In genomic region chr16:14974656-14975417, GRCh38 we compare ENCODE assay signal across 8 cellular contexts. TPM values are rescaled to one million over a fixed set of nuclear protein-coding genes. Genes with fewer than 3 reads are reported as not detected.
DNase-seq lines count a peak whose midpoint lies in the region; ATAC-seq and TF ChIP-seq lines count a peak whose summit lies in the region.
"Not testable (repeated sequence)": the region's sequence is repeated elsewhere in the genome, so short reads cannot be mapped to it uniquely, and the experiment has no call there.

PDXDC1 (plus strand) TSS chr16:14975026; CDS start chr16:14975200, 174 bp downstream.

- intact Hi-C loops in mucosa of descending colon (cut with DNase I, micrococcal nuclease): not testable (repeated sequence)

- ATAC-seq in GM21576 (IDR thresholded peaks at IDR 0.05; ENCODE audit: unreplicated experiment) (peak; percentile 89), mucosa of descending colon (peak; percentile 93)

- peak; percentile 6 for TF ChIP-seq CTCF in mucosa of descending colon (IDR thresholded peaks at IDR 0.05)

- not testable (repeated sequence) for H3K9me3 ChIP-seq in mucosa of descending colon

- H3K4me1 ChIP-seq in mucosa of descending colon (ENCODE audit: low read depth): peaks cover 32% of the 10 kb centered on the region

- TF ChIP-seq RAD21 in Ishikawa (IDR thresholded peaks at IDR 0.05; ENCODE audit: low read depth): not testable (repeated sequence)

- peak within 1 kb of the TSS; percentile 98 for H3K4me3 ChIP-seq in mucosa of descending colon

- DNase-seq in DMS114 treated with DMSO at 0.1 percent for 48 hours (lab: John Stamatoyannopoulos, UW; ENCODE audit: unreplicated experiment) (peak; percentile 64), OCI-M2 (lab: John Stamatoyannopoulos, UW; ENCODE audit: unreplicated experiment) (peak; percentile 44), activated T-cell treated with anti-CD3 and anti-CD28 coated beads for 4 hours (peak; percentile 96), epithelial cell of prostate (ENCODE audit: low read depth, low spot score) (peak; percentile 43), mucosa of descending colon (peak; percentile 99 to 100 (median 100))
- DNase-seq in stimulated activated CD8-positive, alpha-beta memory T cell treated with anti-CD3 and anti-CD28 coated beads, Interleukin-4, amount 100 ng/mL, for 1 hour (ENCODE audit: low read depth in 2 of 2, low spot score in 1 of 2): peak; percentile 94 to 97

- peak within 1 kb of the TSS; percentile 73 for H3K27ac ChIP-seq in epithelial cell of prostate

- H3K36me3 ChIP-seq in mucosa of descending colon (ENCODE audit: low read depth): not testable (repeated sequence)

- TF ChIP-seq EP300 in Ishikawa (IDR thresholded peaks at IDR 0.05; ENCODE audit: borderline replicate concordance): not testable (repeated sequence)

TF ChIP-seq in Ishikawa, 13 proteins besides CTCF, POLR2A, EP300 and RAD21:
- TF ChIP-seq YY1 (IDR thresholded peaks at IDR 0.05; ENCODE audit: low read depth) (peak; percentile 37; the same call in 1 of the 2 replicates), TAF1 (IDR thresholded peaks at IDR 0.05; ENCODE audit: low read depth) (peak; percentile 71)

RNA-seq across cellular contexts. Expression of gene PDXDC1, which starts in this region (rescaled TPM):
- 100 to 1,000 TPM; 161 to 258 (median 233) TPM for total RNA-seq in mucosa of descending colon

Comparison
In these comparisons a context has a peak if more than half of its experiments do, and no peak if none do; other contexts are left out.
1. Peak in every context shown above with its lines: DNase-seq, ATAC-seq, H3K4me3 ChIP-seq and H3K27ac ChIP-seq.
2. DNase-seq: peak in every context shown above with its lines; median percentile 100 in mucosa of descending colon; 96 in activated T-cell treated with anti-CD3 and anti-CD28 coated beads for 4 hours; 96 in stimulated activated CD8-positive, alpha-beta memory T cell treated with anti-CD3 and anti-CD28 coated beads, Interleukin-4, amount 100 ng/mL, for 1 hour; 64 in DMS114 treated with DMSO at 0.1 percent for 48 hours; 44 in OCI-M2; 43 in epithelial cell of prostate.